Comparison of ENCODE assay signal across 8 cellular contexts in the genomic region with DNA sequence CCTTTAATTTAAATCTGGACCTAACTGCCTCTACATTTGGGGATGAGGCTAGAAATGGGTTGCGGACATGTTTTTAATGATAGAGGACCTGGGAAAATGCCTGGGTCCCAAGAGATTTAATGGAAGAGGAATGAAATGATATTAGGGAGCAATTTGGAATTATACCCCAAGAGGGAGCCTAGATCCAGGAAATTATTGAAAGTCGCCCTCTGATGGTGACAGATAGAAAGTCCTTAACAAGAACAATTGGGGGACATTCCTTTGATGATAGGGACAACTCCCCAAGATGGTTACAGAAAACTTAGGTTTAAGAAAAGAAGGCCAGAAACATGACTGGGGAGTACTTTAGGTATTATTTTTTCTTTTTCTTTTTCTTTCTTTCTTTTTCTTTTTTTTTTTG. TPM values are rescaled to one million over a fixed set of nuclear protein-coding genes. Genes with fewer than 3 reads are reported as not detected.
A peak's percentile ranks its signal among the peaks of the same experiment; 100 is the strongest.
DNase-seq lines count a peak whose midpoint lies in the region; ATAC-seq and TF ChIP-seq lines count a peak whose summit lies in the region.

No MANE protein-coding gene starts in this region.

- DNase-seq in GM13977 (ENCODE audit: low spot score), result peak; percentile 37
- DNase-seq in OCI-LY7 (ENCODE audit: low spot score), result peak; percentile 18
- peak; percentile 56 for DNase-seq in fibroblast of the aortic adventitia (ENCODE audit: low read depth)
- DNase-seq in upper lobe of right lung, result no peak
- DNase-seq in NOMO-1 (lab: John Stamatoyannopoulos, UW; ENCODE audit: unreplicated experiment in 2 of 2), result no peak
- no peak for DNase-seq in endothelial cell (ENCODE audit: low spot score)

- intact Hi-C loops in OCI-LY7 (cut with micrococcal nuclease; ENCODE audit: unreplicated experiment), result no loop called here
- intact Hi-C loops in upper lobe of right lung (cut with DNase I), result no loop called here

- POLR2A ChIA-PET in OCI-LY7 (lab: Charles Lee), result no interaction called here

- H3K36me3 Mint-ChIP-seq in endothelial cell (ENCODE audit: low read depth, unreplicated experiment), result no peaks in the 10 kb centered on the region

- peak; percentile 27; the same call in 1 of the 2 replicates for TF ChIP-seq CTCF in 22Rv1 (IDR thresholded peaks at IDR 0.05)
- peak; percentile 58 for TF ChIP-seq CTCF in GM13977 (IDR thresholded peaks at IDR 0.05; ENCODE audit: extremely low read depth, insufficient read depth, missing control alignments)
- peak; percentile 73 for TF ChIP-seq CTCF in OCI-LY7 (conservative IDR thresholded peaks at IDR 0.05; ENCODE audit: low read length)
- peak; percentile 61 for TF ChIP-seq CTCF in fibroblast of the aortic adventitia (IDR thresholded peaks at IDR 0.05; ENCODE audit: insufficient read depth, low read length)
- TF ChIP-seq CTCF in upper lobe of right lung (IDR thresholded peaks at IDR 0.05), result peak; percentile 54
- TF ChIP-seq CTCF in endothelial cell (IDR thresholded peaks at IDR 0.05; ENCODE audit: unreplicated experiment), result no peak

- no peak overlapping the region for H3K27ac ChIP-seq in 22Rv1
- no peak overlapping the region for H3K27ac ChIP-seq in OCI-LY7 (ENCODE audit: low read depth, low read length, poor library complexity, severe bottlenecking)
- H3K27ac ChIP-seq in upper lobe of right lung, result no peak overlapping the region

- H3K4me3 Mint-ChIP-seq in endothelial cell (ENCODE audit: unreplicated experiment), result no peak overlapping the region

- no peak overlapping the region for H2AFZ ChIP-seq in OCI-LY7 (ENCODE audit: low read length)

- H3K4me2 ChIP-seq in OCI-LY7 (ENCODE audit: low read length), result no peak overlapping the region

- H3K9me3 ChIP-seq in OCI-LY7 (ENCODE audit: low read length) (no peaks in the 10 kb centered on the region), upper lobe of right lung (no peaks in the 10 kb centered on the region)

- H3K4me1 Mint-ChIP-seq in endothelial cell (ENCODE audit: unreplicated experiment), result peaks cover 4% of the 10 kb centered on the region

- CTCF ChIA-PET in OCI-LY7 (lab: Charles Lee; ENCODE audit: unreplicated experiment), result no interaction called here

- H3K4me1 ChIP-seq in OCI-LY7 (ENCODE audit: insufficient read depth, low read length, poor library complexity, severe bottlenecking) (no peaks in the 10 kb centered on the region), upper lobe of right lung (no peaks in the 10 kb centered on the region)

- H4K20me1 ChIP-seq in OCI-LY7 (ENCODE audit: insufficient read depth, low read length), result no peaks in the 10 kb centered on the region

- H3K27me3 ChIP-seq in upper lobe of right lung, result no peaks in the 10 kb centered on the region

- H3K36me3 ChIP-seq in OCI-LY7 (ENCODE audit: insufficient read depth, low read length) (no peaks in the 10 kb centered on the region), upper lobe of right lung (no peaks in the 10 kb centered on the region)

- H3K9me2 ChIP-seq in OCI-LY7 (ENCODE audit: insufficient read depth, low read length), result no peaks in the 10 kb centered on the region

- no peak overlapping the region for H3K27ac Mint-ChIP-seq in endothelial cell (ENCODE audit: unreplicated experiment)

- peaks cover 2% of the 10 kb centered on the region for H3K27me3 Mint-ChIP-seq in endothelial cell (ENCODE audit: unreplicated experiment)

- no peak overlapping the region for H3K4me3 ChIP-seq in OCI-LY7 (ENCODE audit: low read depth, low read length, poor library complexity, severe bottlenecking)
- H3K4me3 ChIP-seq in fibroblast of the aortic adventitia (ENCODE audit: low read depth, low read length), result no peak overlapping the region
- H3K4me3 ChIP-seq in upper lobe of right lung, result no peak overlapping the region

- in situ Hi-C loops in GM13977 (cut with MboI; ENCODE audit: low pct_unique_long_range_greater_than_20kb, low sequenced_read_pairs, unreplicated experiment), result no loop called here

- BruUV-seq in OCI-LY7 (replicated peaks; lab: Mats Ljungman, UMichigan), result no TSS peak

- no peaks in the 10 kb centered on the region for H3K9me3 Mint-ChIP-seq in endothelial cell (ENCODE audit: unreplicated experiment)

- no peaks in the 10 kb centered on the region for H3K79me2 ChIP-seq in OCI-LY7 (ENCODE audit: insufficient read depth, low read depth, low read length)

- ATAC-seq in upper lobe of right lung, result peak; percentile 41
- no peak for ATAC-seq in HG03571 (IDR thresholded peaks at IDR 0.05; ENCODE audit: unreplicated experiment)

RNA-seq across cellular contexts. Expression of a gene that starts 9.5 kb away (rescaled TPM):
- total RNA-seq in OCI-LY7 (2014; rRNA removed; shearing (Covaris generic)), result not detected in 2 replicates
- total RNA-seq in OCI-LY7 (2022) (not detected in 2 replicates), fibroblast of the aortic adventitia (ENCODE audit: low replicate concordance) (not detected in 2 replicates), upper lobe of right lung (not detected), endothelial cell (ENCODE audit: unreplicated experiment) (not detected)

RNA-seq across cellular contexts. Expression of a gene that starts 27.3 kb away (rescaled TPM):
- 24.1 and 29.9 TPM in 2 replicates for total RNA-seq in OCI-LY7 (2014; rRNA removed; shearing (Covaris generic))
- 32.2 and 39.5 TPM in 2 replicates for total RNA-seq in OCI-LY7 (2022)
- total RNA-seq in fibroblast of the aortic adventitia (ENCODE audit: low replicate concordance), result 43.7 and 46.9 TPM in 2 replicates
- total RNA-seq in upper lobe of right lung, result 16.3 TPM
- 40.0 TPM for total RNA-seq in endothelial cell (ENCODE audit: unreplicated experiment)

RNA-seq across cellular contexts. Expression of a gene that starts 38.2 kb away (rescaled TPM):
- not detected in 2 replicates for total RNA-seq in OCI-LY7 (2014; rRNA removed; shearing (Covaris generic))
- total RNA-seq in OCI-LY7 (2022) (not detected in 2 replicates), fibroblast of the aortic adventitia (ENCODE audit: low replicate concordance) (0.09 TPM in 1 of 2 replicates, not detected in the other), upper lobe of right lung (not detected), endothelial cell (ENCODE audit: unreplicated experiment) (not detected)

Comparison
In these comparisons a context has a peak if more than half of its experiments do, and no peak if none do; other contexts are left out.
1. DNase-seq: peak in GM13977 (single experiment), OCI-LY7 (single experiment) and fibroblast of the aortic adventitia (single experiment); none in upper lobe of right lung (single experiment), NOMO-1 (0 of 2) and endothelial cell (single experiment).